In the genomic region with DNA sequence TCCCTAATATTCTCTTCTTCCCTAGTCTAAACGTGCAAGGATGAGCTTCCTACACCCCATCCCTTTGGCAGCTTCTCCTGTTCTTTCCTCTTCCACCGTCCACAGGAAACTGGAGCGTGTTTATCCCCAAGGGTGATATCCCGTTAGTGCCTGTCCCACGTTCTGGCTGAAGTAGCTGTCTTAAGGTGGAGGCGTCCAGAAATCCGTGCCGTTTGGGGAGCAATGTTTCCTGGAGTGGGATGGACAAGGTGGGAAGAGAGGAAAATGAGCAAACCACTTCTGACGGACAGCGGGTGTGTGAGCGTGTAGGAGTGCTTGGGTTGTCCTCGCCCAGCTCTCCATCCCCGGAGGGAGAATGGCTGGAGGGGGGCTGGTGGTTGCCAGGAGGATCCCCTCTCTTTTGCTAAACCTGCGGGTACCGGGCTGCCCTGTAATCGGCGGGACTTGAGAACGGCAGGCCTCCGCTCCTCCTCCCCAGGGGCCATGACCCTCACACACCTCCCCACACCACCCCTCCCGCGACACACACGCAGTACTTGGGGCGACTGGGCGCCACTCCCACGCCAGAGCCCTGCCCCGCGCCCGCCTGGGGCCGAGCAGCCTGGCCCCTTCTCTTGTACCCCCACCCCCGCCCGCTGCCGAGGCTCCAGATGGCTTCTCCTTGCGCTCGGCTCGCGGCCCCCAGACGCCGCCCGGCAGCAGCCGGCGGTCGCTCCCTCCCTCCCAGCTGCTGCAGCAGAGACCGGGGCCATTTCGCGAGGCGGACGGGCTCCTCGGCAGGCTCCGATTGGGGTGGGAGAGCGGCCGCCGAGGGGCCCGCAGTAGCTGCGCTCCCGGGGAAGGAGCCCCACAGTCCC, we compare ENCODE assay signal across 8 cellular contexts. TPM values are rescaled to one million over a fixed set of nuclear protein-coding genes. Genes with fewer than 3 reads are reported as not detected.
A peak's percentile ranks its signal among the peaks of the same experiment; 100 is the strongest.
DNase-seq lines count a peak whose midpoint lies in the region; ATAC-seq lines count a peak whose summit lies in the region.

No MANE protein-coding gene starts in this region.

- H3K4me1 ChIP-seq in neuron (ENCODE audit: insufficient read depth, low read length): peaks cover 33% of the 10 kb centered on the region

- H2AFZ ChIP-seq in neuron (ENCODE audit: low read depth, low read length): peak overlapping the region; percentile 84

- H3K9me3 ChIP-seq in neuron (ENCODE audit: low read length): peaks cover 1% of the 10 kb centered on the region

- DNase-seq in A172 (ENCODE audit: low spot score) (peak; percentile 16), fibroblast of gingiva (ENCODE audit: low read depth) (peak; percentile 24), NCI-H1048 (lab: John Stamatoyannopoulos, UW) (no peak), dermis blood vessel endothelial cell (no peak)

- H3K4me3 ChIP-seq in neuron (ENCODE audit: low read length): peak overlapping the region; percentile 50

- H3K27me3 ChIP-seq in neuron (ENCODE audit: insufficient read depth, low read length): peaks cover 57% of the 10 kb centered on the region

- peak; percentile 49 for ATAC-seq in GM19023 (IDR thresholded peaks at IDR 0.05; ENCODE audit: unreplicated experiment)
- peak; percentile 57 for ATAC-seq in HG03439 (IDR thresholded peaks at IDR 0.05; ENCODE audit: unreplicated experiment)
- ATAC-seq in activated CD4-positive, CD25-positive, alpha-beta regulatory T cell treated with anti-CD3 and anti-CD28 coated beads, Interleukin-2, amount 50 U/mL, for 24 hours: peak; percentile 22

- no peaks in the 10 kb centered on the region for H3K36me3 ChIP-seq in neuron (ENCODE audit: insufficient read depth, low read length)

RNA-seq across cellular contexts. Expression of a gene that starts 13.9 kb away (rescaled TPM):
- 3.2 and 3.4 TPM in 2 replicates for total RNA-seq in A172 (2014; rRNA removed; shearing (Covaris generic))
- total RNA-seq in dermis blood vessel endothelial cell: 1.2 TPM in 2 replicates

Comparison
In these comparisons a context has a peak if more than half of its experiments do, and no peak if none do; other contexts are left out.
1. DNase-seq: peak in A172 (single experiment) and fibroblast of gingiva (single experiment); none in NCI-H1048 (single experiment) and dermis blood vessel endothelial cell (single experiment).
2. Peak in every context shown above with its lines, with median percentiles within 50 percentile points of each other: ATAC-seq.